In genomic region chr17:75262112-75262606, GRCh38 we compare ENCODE assay signal across 8 cellular contexts. TPM values are rescaled to one million over a fixed set of nuclear protein-coding genes. Genes with fewer than 3 reads are reported as not detected.
A peak's percentile ranks its signal among the peaks of the same experiment; 100 is the strongest.
DNase-seq lines count a peak whose midpoint lies in the region; ATAC-seq and TF ChIP-seq lines count a peak whose summit lies in the region.

No MANE protein-coding gene starts in this region.

- H3K9me3 ChIP-seq in right atrium auricular region (no peaks in the 10 kb centered on the region), skeletal muscle satellite cell (replicated peaks; ENCODE audit: low read length) (no peaks in the 10 kb centered on the region)

- POLR2A ChIA-PET in AG04449 (lab: Yijun Ruan, JAX), result interaction anchor here (0.6 to 2.5 kb wide), 6 partner anchors 9 to 227 kb away, joined by 3 to 25 read pairs (median 6); partner anchors contain the start of genes MIF4GD and SLC25A19
- POLR2A ChIA-PET in activated CD4-positive, alpha-beta memory T cell treated with anti-CD3 and anti-CD28 coated beads for 36 hours (lab: Charles Lee), result interaction anchor here (0.7 to 4.0 kb wide), 18 partner anchors 8 to 194 kb away, joined by 3 to 80 read pairs (median 10); partner anchors contain the start of genes GRB2, MIF4GD, NUP85 and SLC25A19

- H3K36me3 Mint-ChIP-seq in activated CD4-positive, alpha-beta memory T cell treated with anti-CD3 and anti-CD28 coated beads for 36 hours, result peaks cover 23% of the 10 kb centered on the region

- intact Hi-C loops in activated CD4-positive, alpha-beta memory T cell treated with anti-CD3 and anti-CD28 coated beads for 36 hours (cut with micrococcal nuclease), result loop anchor here (5.0 to 10.0 kb wide), 4 partner anchors 55 to 227 kb away; partner anchors contain the start of genes NUP85 and SUMO2

- peak overlapping the region; percentile 93 for H3K4me3 Mint-ChIP-seq in activated CD4-positive, alpha-beta memory T cell treated with anti-CD3 and anti-CD28 coated beads for 36 hours

- no peaks in the 10 kb centered on the region for H3K9me3 Mint-ChIP-seq in activated CD4-positive, alpha-beta memory T cell treated with anti-CD3 and anti-CD28 coated beads for 36 hours

- H3K4me1 ChIP-seq in right atrium auricular region (peaks cover 0 to 29% of the 10 kb centered on the region in 2 donors), skeletal muscle satellite cell (ENCODE audit: control insufficient read depth, insufficient read depth, low read length) (peaks cover 27% of the 10 kb centered on the region)

- no peaks in the 10 kb centered on the region for H3K27me3 Mint-ChIP-seq in activated CD4-positive, alpha-beta memory T cell treated with anti-CD3 and anti-CD28 coated beads for 36 hours

- peaks cover 46% of the 10 kb centered on the region for H3K4me1 Mint-ChIP-seq in activated CD4-positive, alpha-beta memory T cell treated with anti-CD3 and anti-CD28 coated beads for 36 hours (ENCODE audit: low read depth)

- CTCF ChIA-PET in AG04449 (lab: Yijun Ruan, JAX), result interaction anchor here (0.7 to 4.8 kb wide), 12 partner anchors 10 to 150 kb away, joined by 3 to 135 read pairs (median 4); partner anchors contain the start of gene MIF4GD
- CTCF ChIA-PET in activated CD4-positive, alpha-beta memory T cell treated with anti-CD3 and anti-CD28 coated beads for 36 hours (lab: Charles Lee), result interaction anchor here (1.0 to 4.8 kb wide), 14 partner anchors 9 to 194 kb away, joined by 3 to 106 read pairs (median 8); partner anchors contain the start of genes GRB2, MIF4GD, NT5C and SLC25A19

- peak; percentile 5 for ATAC-seq in GM21529 (IDR thresholded peaks at IDR 0.05; ENCODE audit: unreplicated experiment)
- ATAC-seq in GM19023 (IDR thresholded peaks at IDR 0.05; ENCODE audit: unreplicated experiment), result no peak

- H3K9ac ChIP-seq in skeletal muscle satellite cell (ENCODE audit: low read depth, low read length), result peak overlapping the region; percentile 95

- no peak for DNase-seq in AG04449 (ENCODE audit: low read depth, low spot score)
- no peak for DNase-seq in activated CD4-positive, alpha-beta memory T cell treated with anti-CD3 and anti-CD28 coated beads for 36 hours
- no peak for DNase-seq in right atrium auricular region (ENCODE audit: low spot score)
- DNase-seq in dedifferentiated amniotic fluid mesenchymal stem cell (ENCODE audit: extremely low spot score), result no peak
- DNase-seq in stimulated activated CD4-positive, alpha-beta T cell treated with anti-CD3 and anti-CD28 coated beads, Interleukin-4, amount 100 ng/mL, for 24 hours, result no peak

- H3K4me2 ChIP-seq in skeletal muscle satellite cell (ENCODE audit: low read length), result peak overlapping the region; percentile 98

- H3K27ac Mint-ChIP-seq in activated CD4-positive, alpha-beta memory T cell treated with anti-CD3 and anti-CD28 coated beads for 36 hours, result peak overlapping the region; percentile 96

- peak overlapping the region; percentile 84 to 94 for H3K27ac ChIP-seq in right atrium auricular region

- H3K27me3 ChIP-seq in right atrium auricular region, result no peaks in the 10 kb centered on the region
- no peaks in the 10 kb centered on the region for H3K27me3 ChIP-seq in skeletal muscle satellite cell (ENCODE audit: control insufficient read depth, insufficient read depth, low read length)

- H3K4me3 ChIP-seq in AG04449 (ENCODE audit: low read depth, low read length), result peak overlapping the region; percentile 93
- H3K4me3 ChIP-seq in right atrium auricular region, result peak overlapping the region; percentile 91 to 93
- H3K4me3 ChIP-seq in skeletal muscle satellite cell (ENCODE audit: low read length), result peak overlapping the region; percentile 94

- no peak for TF ChIP-seq CTCF in AG04449 (IDR thresholded peaks at IDR 0.05; ENCODE audit: insufficient read depth, low read length, missing control alignments)
- no peak for TF ChIP-seq CTCF in right atrium auricular region (IDR thresholded peaks at IDR 0.05)

- H3K36me3 ChIP-seq in right atrium auricular region (peaks cover 42% of the 10 kb centered on the region), skeletal muscle satellite cell (ENCODE audit: insufficient read depth, low read length) (peaks cover 35% of the 10 kb centered on the region)

RNA-seq across cellular contexts. Expression of gene MRPS7, which starts 0.5 kb away (rescaled TPM):
- total RNA-seq in activated CD4-positive, alpha-beta memory T cell treated with anti-CD3 and anti-CD28 coated beads for 36 hours, result 10 to 100 TPM; 72.9 to 76.1 TPM
- 10 to 100 TPM; 66.7 to 74.1 TPM for total RNA-seq in right atrium auricular region
- total RNA-seq in skeletal muscle satellite cell (2012; rRNA removed), result 55.7 and 64.9 TPM in 2 replicates

RNA-seq across cellular contexts. Expression of gene GGA3, which starts 0.8 kb away (rescaled TPM):
- 10 to 100 TPM; 68.5 to 70.7 TPM for total RNA-seq in activated CD4-positive, alpha-beta memory T cell treated with anti-CD3 and anti-CD28 coated beads for 36 hours
- 10 to 100 TPM; 18.5 to 23.7 TPM for total RNA-seq in right atrium auricular region
- 11.4 and 15.5 TPM in 2 replicates for total RNA-seq in skeletal muscle satellite cell (2012; rRNA removed)

RNA-seq across cellular contexts. Expression of gene MIF4GD, which starts 8.9 kb away (rescaled TPM):
- 10 to 100 TPM; 50.2 to 57.2 TPM for total RNA-seq in activated CD4-positive, alpha-beta memory T cell treated with anti-CD3 and anti-CD28 coated beads for 36 hours
- total RNA-seq in right atrium auricular region, result 10 to 100 TPM; 18.0 to 24.9 TPM
- 3.1 and 5.1 TPM in 2 replicates for total RNA-seq in skeletal muscle satellite cell (2012; rRNA removed)

RNA-seq across cellular contexts. Expression of gene SLC25A19, which starts 27.1 kb away (rescaled TPM):
- 10 to 100 TPM; 57.9 to 62.3 TPM for total RNA-seq in activated CD4-positive, alpha-beta memory T cell treated with anti-CD3 and anti-CD28 coated beads for 36 hours
- 10 to 100 TPM in 1 of 2 donors, 1 to 10 TPM in 1; 8.8 to 10.2 TPM for total RNA-seq in right atrium auricular region
- total RNA-seq in skeletal muscle satellite cell (2012; rRNA removed), result 11.8 and 13.2 TPM in 2 replicates

RNA-seq across cellular contexts. Expression of gene NUP85, which starts 56.7 kb away (rescaled TPM):
- total RNA-seq in activated CD4-positive, alpha-beta memory T cell treated with anti-CD3 and anti-CD28 coated beads for 36 hours, result 100 to 1,000 TPM; 125 to 132 TPM
- 10 to 100 TPM; 10.3 to 14.3 TPM for total RNA-seq in right atrium auricular region
- total RNA-seq in skeletal muscle satellite cell (2012; rRNA removed), result 35.0 and 40.2 TPM in 2 replicates
